15 cellular contexts compared by ENCODE assay signal in the genomic region with DNA sequence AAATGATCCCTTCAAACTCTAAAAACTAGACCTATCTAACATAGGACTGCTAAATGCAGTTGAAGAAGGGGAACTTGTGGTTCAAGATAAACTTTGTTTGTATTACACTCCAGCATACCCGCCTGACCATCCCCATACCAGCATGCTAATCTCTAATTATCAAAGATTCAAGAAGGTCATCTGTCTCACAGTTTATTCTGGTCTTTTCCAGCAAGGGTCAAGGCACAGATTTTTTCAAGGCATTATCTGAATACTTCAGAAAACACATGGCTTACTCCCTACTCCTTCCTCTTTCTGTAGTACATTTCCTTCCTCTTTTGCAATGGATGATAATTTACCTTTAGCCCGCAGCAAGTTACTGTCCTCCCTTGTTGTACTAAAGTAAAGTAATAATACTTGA.
"Had no signal": no experiment of that assay in that cellular context is flagged by ENCODE, and none has a peak within 500 bp of the region (broad histone marks: within the 10 kb centered on the region; RNA-seq: fewer than 3 reads in every experiment).

No MANE protein-coding gene starts in this region.

- DNase-seq: activated CD4-positive, alpha-beta T cell treated with anti-CD3 and anti-CD28 coated beads for 48 hours; activated naive CD4-positive, alpha-beta T cell treated with anti-CD3 and anti-CD28 coated beads, Interleukin-2, amount 50 U/mL, for 16 hours; dermis blood vessel endothelial cell; hippocampal formation; ovary; sigmoid colon; stimulated activated CD4-positive, alpha-beta T cell treated with anti-CD3 and anti-CD28 coated beads, Interleukin-2, amount 100 ng/mL, for 24 hours; stimulated activated naive CD4-positive, alpha-beta T cell treated with Interleukin-2 at 50 U/mL for 16 hours; T-helper 9 cell had no signal

- H3K27ac ChIP-seq: gastroesophageal sphincter, neural progenitor cell, ovary, sigmoid colon had no signal

- ATAC-seq: gastroesophageal sphincter, WTC11 had no signal

- H3K9me3 Mint-ChIP-seq: activated T-helper 2 cell treated with anti-CD3 and anti-CD28 coated beads, Interferon-gamma antibody, Interleukin-2, Interleukin-4, amounts not matched to agents 10 μg/mL and 5 μg/mL and 100 μg/mL, durations not matched to agents 14 hours and 24 hours and 36 hours; neural progenitor cell had no signal

- H3K27me3 Mint-ChIP-seq: type B pancreatic cell had no signal

- H3K4me3 ChIP-seq: gastroesophageal sphincter, neural progenitor cell, ovary, sigmoid colon had no signal

- H3K36me3 Mint-ChIP-seq: neural progenitor cell, type B pancreatic cell had no signal

- H3K36me3 ChIP-seq: gastroesophageal sphincter, neural progenitor cell, ovary, sigmoid colon had no signal

- H3K4me1 ChIP-seq: gastroesophageal sphincter, sigmoid colon had no signal

- H3K4me3 Mint-ChIP-seq: central memory CD8-positive, alpha-beta T cell; neural progenitor cell; type B pancreatic cell; WTC11 had no signal

- H3K27ac Mint-ChIP-seq: activated T-helper 2 cell treated with anti-CD3 and anti-CD28 coated beads, Interferon-gamma antibody, Interleukin-2, Interleukin-4, amounts not matched to agents 10 μg/mL and 5 μg/mL and 100 μg/mL, durations not matched to agents 14 hours and 24 hours and 36 hours; neural progenitor cell; type B pancreatic cell; WTC11 had no signal

- H3K4me1 Mint-ChIP-seq: central memory CD8-positive, alpha-beta T cell; neural progenitor cell had no signal

- H3K27me3 ChIP-seq: gastroesophageal sphincter, neural progenitor cell, ovary, sigmoid colon had no signal

- H3K9me3 ChIP-seq: ovary, sigmoid colon had no signal
